ENCODE assay signal across 17 cellular contexts in genomic region chr2:159555651-159556392, GRCh38.
"Had no signal": no experiment of that assay in that cellular context is flagged by ENCODE, and none has a peak within 500 bp of the region (broad histone marks: within the 10 kb centered on the region; RNA-seq: fewer than 3 reads in every experiment).

No MANE protein-coding gene starts in this region.

- H3K4me3 Mint-ChIP-seq: activated T-helper 1 cell treated with anti-CD3 and anti-CD28 coated beads, Interleukin-12 subunit alpha, Interleukin-12 subunit beta, Interleukin-2, Interleukin-4 antibody, amounts not matched to agents 30 ng/mL and 10 ng/mL and 1 ng/mL, durations not matched to agents 14 hours and 24 hours and 36 hours; naive thymus-derived CD4-positive, alpha-beta T cell had no signal

- H3K9me3 ChIP-seq: psoas muscle had no signal

- H3K27ac ChIP-seq: psoas muscle, VCaP had no signal

- H3K27me3 Mint-ChIP-seq: naive thymus-derived CD4-positive, alpha-beta T cell had no signal

- DNase-seq: activated naive CD4-positive, alpha-beta T cell treated with Interleukin-2 at 50 U/mL for 16 hours; central memory CD4-positive, alpha-beta T cell; cortex of kidney; effector CD8-positive, alpha-beta T cell; hippocampal formation; left cardiac atrium; naive thymus-derived CD4-positive, alpha-beta T cell; nucleus accumbens; psoas muscle; stimulated activated CD4-positive, alpha-beta T cell treated with anti-CD3 and anti-CD28 coated beads, Interleukin-12 subunit alpha, Interleukin-12 subunit beta, amount 100 ng/mL, for 4 hours; stimulated activated CD4-positive, alpha-beta T cell treated with anti-CD3 and anti-CD28 coated beads, Interleukin-2, amount 100 ng/mL, for 48 hours; stimulated activated naive CD8-positive, alpha-beta T cell treated with anti-CD3 and anti-CD28 coated beads, Interleukin-15, Interleukin-2, amounts not matched to agents 100 U/mL and 50 U/mL, for 24 hours; T1000 had no signal

- H3K27ac Mint-ChIP-seq: activated T-helper 1 cell treated with anti-CD3 and anti-CD28 coated beads, Interleukin-12 subunit alpha, Interleukin-12 subunit beta, Interleukin-2, Interleukin-4 antibody, amounts not matched to agents 30 ng/mL and 10 ng/mL and 1 ng/mL, durations not matched to agents 14 hours and 24 hours and 36 hours; naive thymus-derived CD4-positive, alpha-beta T cell had no signal

- H3K9me3 Mint-ChIP-seq: activated T-helper 1 cell treated with anti-CD3 and anti-CD28 coated beads, Interleukin-12 subunit alpha, Interleukin-12 subunit beta, Interleukin-2, Interleukin-4 antibody, amounts not matched to agents 30 ng/mL and 10 ng/mL and 1 ng/mL, durations not matched to agents 14 hours and 24 hours and 36 hours; naive thymus-derived CD4-positive, alpha-beta T cell had no signal

- H3K4me1 ChIP-seq: psoas muscle had no signal

- ATAC-seq: left cardiac atrium; naive thymus-derived CD4-positive, alpha-beta T cell; psoas muscle; sciatic nerve; stimulated activated naive CD8-positive, alpha-beta T cell treated with anti-CD3 and anti-CD28 coated beads, Interleukin-15, Interleukin-2, amounts not matched to agents 100 U/mL and 50 U/mL, for 24 hours had no signal

- H3K4me3 ChIP-seq: lung, psoas muscle had no signal
